ENCODE assay signal across 1 cellular context in the genomic region with DNA sequence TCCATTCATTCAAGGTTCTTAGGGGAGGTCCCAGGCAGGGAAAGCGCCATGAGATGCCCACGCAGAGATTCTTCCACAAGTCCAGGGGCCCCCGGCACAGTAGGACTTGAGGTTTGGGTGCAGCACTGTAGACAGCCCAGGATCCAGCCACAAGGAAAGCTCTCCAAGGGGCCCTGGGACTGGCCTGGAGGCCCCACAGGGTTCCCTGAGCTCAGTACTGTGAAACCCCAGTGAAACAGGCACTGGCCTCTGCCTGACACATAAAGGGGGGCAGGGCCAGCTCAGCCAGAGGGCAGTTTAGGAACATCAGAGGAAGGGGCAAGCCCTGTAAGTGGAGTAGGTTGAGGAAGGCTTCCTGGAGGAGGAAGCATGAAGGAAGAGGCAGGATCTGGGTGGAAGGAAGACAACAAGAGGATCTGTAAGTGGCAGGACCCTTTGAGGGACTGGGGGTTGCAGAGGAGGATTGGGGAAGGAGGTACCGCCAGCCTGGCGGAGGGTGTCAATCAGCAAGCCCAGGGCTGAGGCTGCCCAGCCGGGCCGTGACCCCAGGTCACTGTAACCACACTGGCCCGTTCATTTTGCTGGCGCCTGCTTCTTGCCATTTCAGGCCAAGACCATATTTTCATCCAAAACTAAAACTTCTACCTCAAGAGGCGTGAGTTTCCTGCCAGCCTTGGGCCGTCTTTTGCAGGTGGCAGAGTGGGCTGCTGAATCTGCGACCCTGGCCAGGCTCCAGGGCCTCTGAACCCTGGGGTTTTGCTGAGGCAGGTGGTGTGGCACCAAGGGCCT.
TF ChIP-seq lines count a peak whose summit lies in the region.

No MANE protein-coding gene starts in this region.

TF ChIP-seq in H1, 55 proteins besides CTCF, POLR2A, EP300 and RAD21:
- TF ChIP-seq CREB1 (IDR thresholded peaks at IDR 0.05) = no peak
- TF ChIP-seq KDM1A (IDR thresholded peaks at IDR 0.05; ENCODE audit: borderline replicate concordance, low read length) = no peak
- no peak for TF ChIP-seq TAF1 (IDR thresholded peaks at IDR 0.05; ENCODE audit: low read depth, low read length)
- no peak for TF ChIP-seq HDAC6 (IDR thresholded peaks at IDR 0.05; ENCODE audit: low read depth, low read length)
- TF ChIP-seq GABPA (IDR thresholded peaks at IDR 0.05; ENCODE audit: borderline replicate concordance, insufficient read depth, low read length) = no peak
- TF ChIP-seq TBP (IDR thresholded peaks at IDR 0.05; ENCODE audit: low read depth, low read length) = no peak
- TF ChIP-seq, protein P1, sequence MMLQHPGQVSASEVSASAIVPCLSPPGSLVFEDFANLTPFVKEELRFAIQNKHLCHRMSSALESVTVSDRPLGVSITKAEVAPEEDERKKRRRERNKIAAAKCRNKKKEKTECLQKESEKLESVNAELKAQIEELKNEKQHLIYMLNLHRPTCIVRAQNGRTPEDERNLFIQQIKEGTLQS (IDR thresholded peaks at IDR 0.05; ENCODE audit: insufficient read depth, low read depth, low read length) = no peak
- TF ChIP-seq BRCA1 (IDR thresholded peaks at IDR 0.05; ENCODE audit: low read depth, low read length) = no peak
- TF ChIP-seq CHD1 (IDR thresholded peaks at IDR 0.05; ENCODE audit: low read depth, low read length) = no peak
- no peak for TF ChIP-seq SIX5 (IDR thresholded peaks at IDR 0.05; ENCODE audit: low read depth, low read length)
- no peak for TF ChIP-seq EGR1 (IDR thresholded peaks at IDR 0.05; ENCODE audit: borderline replicate concordance, low read depth, low read length)
- no peak for TF ChIP-seq TCF12 (IDR thresholded peaks at IDR 0.05; ENCODE audit: low read depth, low read length)
- no peak for TF ChIP-seq CBX5 (IDR thresholded peaks at IDR 0.05; ENCODE audit: low read depth, low read length)
- TF ChIP-seq SIRT6 (IDR thresholded peaks at IDR 0.05; ENCODE audit: low read length) = no peak
- TF ChIP-seq JUN (IDR thresholded peaks at IDR 0.05; ENCODE audit: low read depth, low read length) = no peak
- TF ChIP-seq CHD2 (IDR thresholded peaks at IDR 0.05; ENCODE audit: low read length) = no peak
- TF ChIP-seq JUND (IDR thresholded peaks at IDR 0.05; ENCODE audit: low read length) = no peak
- TF ChIP-seq TEAD4 (IDR thresholded peaks at IDR 0.05; ENCODE audit: low read depth, low read length) = no peak
TF ChIP-seq in H1: peak in this region for 0.
